Comparison of ENCODE assay signal across 8 cellular contexts in the genomic region with DNA sequence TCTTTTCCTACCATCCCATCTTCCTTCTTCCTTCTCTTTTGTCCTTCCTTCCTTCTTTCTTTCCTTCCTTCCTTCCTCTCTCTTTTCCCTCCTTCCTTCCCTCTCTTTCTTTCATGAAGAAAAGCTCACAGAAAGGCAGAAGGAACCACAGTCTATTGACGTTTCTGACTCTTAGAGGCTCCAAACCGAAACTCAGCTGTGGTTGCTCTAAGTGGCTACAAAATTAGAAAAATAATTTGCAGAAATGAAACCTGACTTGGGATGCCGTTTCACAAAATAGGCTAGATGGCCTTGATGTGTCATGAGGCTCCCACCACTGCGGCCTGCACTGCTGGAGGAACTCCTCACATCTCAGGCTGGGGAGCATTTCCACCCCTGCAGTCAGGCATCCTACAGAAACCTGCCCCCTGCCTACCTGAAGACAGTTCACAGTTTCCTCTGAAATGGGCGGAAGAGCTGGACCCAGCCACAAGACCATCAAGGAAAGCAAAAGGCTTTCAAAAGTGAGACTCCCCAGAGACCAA.
A peak's percentile ranks its signal among the peaks of the same experiment; 100 is the strongest.
DNase-seq lines count a peak whose midpoint lies in the region; ATAC-seq lines count a peak whose summit lies in the region.

No MANE protein-coding gene starts in this region.

- H3K9me3 ChIP-seq in GM23248 (ENCODE audit: low read depth) = no peaks in the 10 kb centered on the region

- peaks cover 15% of the 10 kb centered on the region for H3F3A ChIP-seq in GM23248 (ENCODE audit: insufficient read depth)

- peaks cover 25% of the 10 kb centered on the region for H3K79me2 ChIP-seq in GM23248 (ENCODE audit: insufficient read depth)

- ATAC-seq in GM18498 (IDR thresholded peaks at IDR 0.05; ENCODE audit: unreplicated experiment) (peak; percentile 89), GM21360 (IDR thresholded peaks at IDR 0.05; ENCODE audit: unreplicated experiment) (peak; percentile 82), HG03460 (IDR thresholded peaks at IDR 0.05; ENCODE audit: unreplicated experiment) (peak; percentile 90)

- peaks cover 13% of the 10 kb centered on the region; the same call in 1 of the 2 replicates for H3K36me3 ChIP-seq in GM23248 (ENCODE audit: low read depth)

- no peak overlapping the region for H3K4me2 ChIP-seq in GM23248 (ENCODE audit: unreplicated experiment)

- 0 out of 2 replicates have a peak, but pooled peaks cover 3% of the 10 kb centered on the region for H4K20me1 ChIP-seq in GM23248 (ENCODE audit: insufficient read depth)

- no peak overlapping the region for H3K27ac ChIP-seq in GM23248

- 87 to 91% methylated on average over 5 of the region's 5 CpGs for WGBS in GM23248 (ENCODE audit: low coverage in 1 of 2, low lambda C conversion rate in 2 of 2, missing lambda C conversion rate in 2 of 2), 2 experiments

- H3K27me3 ChIP-seq in GM23248 (replicated peaks; ENCODE audit: insufficient read depth) = no peaks in the 10 kb centered on the region

- H3K9ac ChIP-seq in GM23248 = no peak overlapping the region

- H3K9me2 ChIP-seq in GM23248 (ENCODE audit: insufficient read depth) = no peaks in the 10 kb centered on the region

- H3K4me1 ChIP-seq in GM23248 (ENCODE audit: insufficient read depth) = peaks cover 34% of the 10 kb centered on the region

- in situ Hi-C loops in GM23248 (cut with MboI) = no loop called here

- DNase-seq in germinal center (ENCODE audit: low spot score) (peak; percentile 83), mesenteric fat pad (ENCODE audit: low spot score) (no peak), A172 (ENCODE audit: low spot score) (no peak), GM23248 (no peak), AML-193 (lab: John Stamatoyannopoulos, UW) (no peak)

- no peak overlapping the region for H2AFZ ChIP-seq in GM23248

- no peak overlapping the region for H3K4me3 ChIP-seq in GM23248
